Comparison of ENCODE assay signal across 26 cellular contexts in the genomic region with DNA sequence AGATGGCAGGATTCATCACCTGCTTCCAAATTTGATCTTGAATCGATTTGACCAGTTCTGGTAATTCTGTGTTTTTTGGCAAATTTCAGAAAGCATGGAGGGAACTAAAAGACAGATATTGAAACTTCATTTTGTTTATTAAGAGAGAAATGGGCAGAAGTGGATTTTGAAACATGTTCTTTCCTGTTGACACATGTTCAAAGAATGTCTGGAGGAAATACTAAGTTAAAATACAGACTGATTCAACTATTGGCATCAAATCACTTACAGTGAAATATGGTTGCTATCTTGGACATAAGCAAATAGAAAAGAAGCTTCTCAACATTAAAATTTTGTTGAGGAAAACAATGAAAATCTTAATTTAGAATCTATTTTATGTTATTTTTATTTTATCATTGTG. TPM values are rescaled to one million over a fixed set of nuclear protein-coding genes. Genes with fewer than 3 reads are reported as not detected.
DNase-seq lines count a peak whose midpoint lies in the region; ATAC-seq, FAIRE-seq and TF ChIP-seq lines count a peak whose summit lies in the region.
"Had no signal": no experiment of that assay in that cellular context is flagged by ENCODE, and none has a peak within 500 bp of the region (broad histone marks: within the 10 kb centered on the region; RNA-seq: fewer than 3 reads in every experiment).

No MANE protein-coding gene starts in this region.

- H3K27me3 ChIP-seq in adipocyte (replicated peaks; ENCODE audit: control insufficient read depth, insufficient read depth, low read length) (no peaks in the 10 kb centered on the region), HAP-1 (ENCODE audit: low read depth) (no peaks in the 10 kb centered on the region; the same call in 1 of the 2 replicates), thyroid gland (no peaks in the 10 kb centered on the region)
- H3K27me3 ChIP-seq: adrenal gland, Peyer's patch had no signal

- no peak overlapping the region for H3K27ac ChIP-seq in thyroid gland
- H3K27ac ChIP-seq: adrenal gland, dorsolateral prefrontal cortex, Peyer's patch, WERI-Rb-1 had no signal

- intact Hi-C loops in thyroid gland (cut with DNase I) = no loop called here

- H3K9ac ChIP-seq in adipocyte (ENCODE audit: low read length) = peak overlapping the region; percentile 43

- no peaks in the 10 kb centered on the region for H3K9me3 ChIP-seq in adipocyte (ENCODE audit: control insufficient read depth, low read length)
- no peaks in the 10 kb centered on the region for H3K9me3 ChIP-seq in HAP-1
- H3K9me3 ChIP-seq in thyroid gland = no peaks in the 10 kb centered on the region
- H3K9me3 ChIP-seq: adrenal gland, Peyer's patch had no signal

- TF ChIP-seq CTCF in fibroblast of mammary gland (conservative IDR thresholded peaks at IDR 0.05; ENCODE audit: control insufficient read depth, insufficient read depth, low read depth, low read length) = no peak
- no peak for TF ChIP-seq CTCF in thyroid gland (IDR thresholded peaks at IDR 0.05)

- ATAC-seq in HG03521 (IDR thresholded peaks at IDR 0.05; ENCODE audit: unreplicated experiment) = no peak
- ATAC-seq: HCT116; stimulated activated naive CD8-positive, alpha-beta T cell treated with anti-CD3 and anti-CD28 coated beads, Interleukin-15, amount 100 ng/mL, for 72 hours had no signal

- H3K4me1 ChIP-seq in adipocyte (ENCODE audit: control insufficient read depth, insufficient read depth, low read length) (peaks cover 28% of the 10 kb centered on the region), HAP-1 (no peaks in the 10 kb centered on the region), thyroid gland (no peaks in the 10 kb centered on the region)
- H3K4me1 ChIP-seq: adrenal gland, Peyer's patch had no signal

- 76 to 86% methylated on average over 1 of the region's 1 CpG for WGBS in thyroid gland, 2 donors

- H3K36me3 ChIP-seq in adipocyte (ENCODE audit: control insufficient read depth, insufficient read depth, low read length, severe bottlenecking) (no peaks in the 10 kb centered on the region), HAP-1 (replicated peaks) (no peaks in the 10 kb centered on the region), thyroid gland (no peaks in the 10 kb centered on the region)
- H3K36me3 ChIP-seq: adrenal gland, Peyer's patch, WERI-Rb-1 had no signal

- no peak for TF ChIP-seq POLR2A in H54 (IDR thresholded peaks at IDR 0.05; ENCODE audit: low read depth, low read length)
- no peak for TF ChIP-seq POLR2A in thyroid gland (IDR thresholded peaks at IDR 0.05)

- no peak for DNase-seq in H54 (ENCODE audit: insufficient read length, low spot score)
- DNase-seq in adipocyte (ENCODE audit: low read depth) = peak; percentile 77
- peak; percentile 61 for DNase-seq in fibroblast of mammary gland (ENCODE audit: low read depth)
- DNase-seq in renal cortical epithelial cell (ENCODE audit: low read depth) = peak; percentile 27
- DNase-seq in HAP-1 (ENCODE audit: low spot score in 2 of 2) = no peak
- DNase-seq in thyroid gland = no peak
- no peak for DNase-seq in foreskin melanocyte
- DNase-seq: activated CD4-positive, alpha-beta T cell treated with anti-CD3 and anti-CD28 coated beads, Interleukin-2, amount 50 U/mL, for 4 hours; activated gamma-delta T cell; adrenal gland; AML-193; dorsolateral prefrontal cortex; Kasumi-1; NCI-H1105 treated with DMSO at 0.1 percent for 48 hours; NCI-H2081; Peyer's patch; posterior cingulate gyrus; stimulated activated CD4-positive, alpha-beta T cell treated with anti-CD3 and anti-CD28 coated beads, Interleukin-4, amount 100 ng/mL, for 4 hours; stimulated activated naive CD8-positive, alpha-beta T cell treated with anti-CD3 and anti-CD28 coated beads, Interleukin-15, amount 100 ng/mL, for 72 hours; WERI-Rb-1 had no signal

- peak; percentile 72 for FAIRE-seq in H54 (lab: Jason Lieb, UNC)
- FAIRE-seq: islet of Langerhans had no signal

- in situ Hi-C loops in HAP-1 (cut with MboI; ENCODE audit: low sequenced_read_pairs) = no loop called here

- H3K4me3 ChIP-seq in adipocyte (ENCODE audit: low read length) (peak overlapping the region; percentile 59), fibroblast of mammary gland (ENCODE audit: control insufficient read depth, low read depth, low read length) (no peak overlapping the region), HAP-1 (no peak overlapping the region), thyroid gland (replicated peaks in 1 of 3) (no peak overlapping the region)
- H3K4me3 ChIP-seq: adrenal gland, dorsolateral prefrontal cortex, Peyer's patch had no signal

RNA-seq across cellular contexts. Expression of a gene that starts 19.3 kb away (rescaled TPM):
- not detected in 2 replicates for total RNA-seq in renal cortical epithelial cell
- 1 to 10 TPM in 1 of 4 donors, under 1 TPM in 2, not detected in 1; 0.45 to 1.6 (median 0.49) TPM for total RNA-seq in thyroid gland
- total RNA-seq: NCI-H460, Peyer's patch, SK-MEL-5 had no signal

RNA-seq across cellular contexts. Expression of a gene that starts 19.3 kb away (rescaled TPM):
- 0.05 TPM in 1 of 2 replicates, not detected in the other for total RNA-seq in renal cortical epithelial cell
- total RNA-seq in thyroid gland = 1 to 10 TPM in 1 of 4 donors, under 1 TPM in 1, not detected in 2; 0.40 to 2.3 TPM
- total RNA-seq: mesenteric fat pad, Peyer's patch, SK-MEL-5 had no signal

Comparison
In these comparisons a context has a peak if more than half of its experiments do, and no peak if none do; other contexts are left out.
1. DNase-seq: peak in adipocyte (single experiment), fibroblast of mammary gland (single experiment) and renal cortical epithelial cell (single experiment); none in H54 (single experiment), HAP-1 (0 of 2), thyroid gland (0 of 2) and foreskin melanocyte (single experiment).